Comparison of ENCODE assay signal across 1 cellular context in the genomic region with DNA sequence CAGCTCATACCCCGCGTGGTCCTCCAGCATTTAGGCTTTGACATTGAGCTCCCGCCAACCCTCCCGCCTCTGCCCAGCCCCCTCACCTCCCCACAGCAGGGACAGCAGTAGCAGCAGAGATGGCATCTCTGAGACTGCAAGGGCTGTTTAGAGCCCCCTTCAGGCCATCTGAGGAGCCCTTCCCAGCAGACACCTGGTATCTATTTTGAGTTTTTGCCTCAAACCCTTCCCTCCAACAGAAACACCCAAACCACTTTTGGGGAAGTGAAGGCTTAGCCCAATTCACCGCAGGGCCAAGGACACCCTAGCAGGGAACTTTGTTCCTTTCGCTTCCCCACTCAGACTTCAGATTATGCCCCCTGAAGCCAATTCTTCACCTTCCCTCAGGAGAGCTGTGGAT.
TF ChIP-seq lines count a peak whose summit lies in the region.

No MANE protein-coding gene starts in this region.

TF ChIP-seq in HCT116, 20 proteins besides CTCF, POLR2A, EP300 and RAD21 (continued from another document):
- TF ChIP-seq, protein P1, sequence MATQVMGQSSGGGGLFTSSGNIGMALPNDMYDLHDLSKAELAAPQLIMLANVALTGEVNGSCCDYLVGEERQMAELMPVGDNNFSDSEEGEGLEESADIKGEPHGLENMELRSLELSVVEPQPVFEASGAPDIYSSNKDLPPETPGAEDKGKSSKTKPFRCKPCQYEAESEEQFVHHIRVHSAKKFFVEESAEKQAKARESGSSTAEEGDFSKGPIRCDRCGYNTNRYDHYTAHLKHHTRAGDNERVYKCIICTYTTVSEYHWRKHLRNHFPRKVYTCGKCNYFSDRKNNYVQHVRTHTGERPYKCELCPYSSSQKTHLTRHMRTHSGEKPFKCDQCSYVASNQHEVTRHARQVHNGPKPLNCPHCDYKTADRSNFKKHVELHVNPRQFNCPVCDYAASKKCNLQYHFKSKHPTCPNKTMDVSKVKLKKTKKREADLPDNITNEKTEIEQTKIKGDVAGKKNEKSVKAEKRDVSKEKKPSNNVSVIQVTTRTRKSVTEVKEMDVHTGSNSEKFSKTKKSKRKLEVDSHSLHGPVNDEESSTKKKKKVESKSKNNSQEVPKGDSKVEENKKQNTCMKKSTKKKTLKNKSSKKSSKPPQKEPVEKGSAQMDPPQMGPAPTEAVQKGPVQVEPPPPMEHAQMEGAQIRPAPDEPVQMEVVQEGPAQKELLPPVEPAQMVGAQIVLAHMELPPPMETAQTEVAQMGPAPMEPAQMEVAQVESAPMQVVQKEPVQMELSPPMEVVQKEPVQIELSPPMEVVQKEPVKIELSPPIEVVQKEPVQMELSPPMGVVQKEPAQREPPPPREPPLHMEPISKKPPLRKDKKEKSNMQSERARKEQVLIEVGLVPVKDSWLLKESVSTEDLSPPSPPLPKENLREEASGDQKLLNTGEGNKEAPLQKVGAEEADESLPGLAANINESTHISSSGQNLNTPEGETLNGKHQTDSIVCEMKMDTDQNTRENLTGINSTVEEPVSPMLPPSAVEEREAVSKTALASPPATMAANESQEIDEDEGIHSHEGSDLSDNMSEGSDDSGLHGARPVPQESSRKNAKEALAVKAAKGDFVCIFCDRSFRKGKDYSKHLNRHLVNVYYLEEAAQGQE (IDR thresholded peaks at IDR 0.05; ENCODE audit: low read depth), result no peak
- TF ChIP-seq EZH2phosphoT487 (IDR thresholded peaks at IDR 0.05; ENCODE audit: borderline replicate concordance) (no peak), CBX3 (IDR thresholded peaks at IDR 0.05; ENCODE audit: low read depth) (no peak)
